Comparison of ENCODE assay signal across 8 cellular contexts in the genomic region with DNA sequence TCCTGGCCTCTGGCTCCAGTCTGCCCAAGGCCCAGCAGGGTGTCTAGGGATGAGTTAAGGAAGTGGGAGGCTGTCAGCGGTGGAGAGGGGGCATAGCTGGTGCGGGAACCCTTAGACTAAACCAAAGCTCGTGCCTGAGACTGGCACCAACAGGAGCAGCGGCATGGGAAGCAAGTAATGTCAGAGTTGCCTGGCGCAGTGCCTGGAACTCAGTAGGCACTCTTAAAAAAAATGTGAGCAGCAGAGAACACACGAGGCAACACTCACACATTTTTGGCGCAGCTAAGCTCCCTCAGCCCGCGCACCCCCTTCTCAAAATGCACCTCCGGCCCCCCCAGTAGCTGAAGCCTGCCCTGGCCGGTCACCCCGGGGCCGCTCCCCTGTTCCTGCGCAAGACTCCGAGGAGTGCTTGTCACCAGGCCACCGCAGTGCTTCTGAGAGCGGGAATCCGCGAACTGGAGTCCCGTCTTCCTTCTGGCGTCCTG. TPM values are rescaled to one million over a fixed set of nuclear protein-coding genes. Genes with fewer than 3 reads are reported as not detected.
A peak's percentile ranks its signal among the peaks of the same experiment; 100 is the strongest.
DNase-seq lines count a peak whose midpoint lies in the region; ATAC-seq and TF ChIP-seq lines count a peak whose summit lies in the region.

No MANE protein-coding gene starts in this region.

- DNase-seq in H9 (peak; percentile 33), astrocyte of the cerebellum (ENCODE audit: low read depth) (no peak), spleen (no peak), kidney tubule cell (ENCODE audit: low spot score) (no peak)
- no peak for DNase-seq in activated effector memory CD4-positive, alpha-beta T cell treated with Interleukin-2 at 50 U/mL for 16 hours

- no peak overlapping the region for H4K5ac ChIP-seq in H9 (ENCODE audit: insufficient read length, low read depth, low read length)

- no peak overlapping the region for H2AK5ac ChIP-seq in H9 (ENCODE audit: insufficient read length, low read length)

- no peak overlapping the region for H2BK15ac ChIP-seq in H9 (ENCODE audit: low read depth, low read length)

- no peak for TF ChIP-seq CTCF in H9 (conservative IDR thresholded peaks at IDR 0.05)
- no peak for TF ChIP-seq CTCF in astrocyte of the cerebellum (IDR thresholded peaks at IDR 0.05; ENCODE audit: low read depth, low read length, missing control alignments)
- TF ChIP-seq CTCF in spleen (IDR thresholded peaks at IDR 0.05 in 8 of 11, conservative IDR thresholded peaks at IDR 0.05 in 3 of 11): no peak

- no peak overlapping the region for H3K9ac ChIP-seq in H9 (ENCODE audit: extremely low read depth, insufficient read length, low read length)
- H3K9ac ChIP-seq in iPS-20b (ENCODE audit: low read depth, low read length): no peak overlapping the region

- H3K79me1 ChIP-seq in H9 (ENCODE audit: insufficient read depth, low read depth, low read length, poor library complexity, severe bottlenecking): no peaks in the 10 kb centered on the region

- H3K36me3 Mint-ChIP-seq in H9 (ENCODE audit: insufficient read depth in 1 of 3, low read depth in 3 of 3): peaks cover 9 to 14% (median 11%) of the 10 kb centered on the region in 3 experiments

- H3K23ac ChIP-seq in H9 (ENCODE audit: insufficient read length, low read depth, low read length): no peak overlapping the region

- no peaks in the 10 kb centered on the region for H4K20me1 ChIP-seq in H9 (ENCODE audit: control insufficient read depth, insufficient read depth, insufficient read length)

- H4K91ac ChIP-seq in H9 (ENCODE audit: insufficient read length, low read depth, low read length): no peak overlapping the region

- H3K4me2 ChIP-seq in H9 (ENCODE audit: insufficient read depth, insufficient read length, low read length): peak overlapping the region; percentile 1

- no CpG with 5 or more reads among the region's 21 CpGs for WGBS in H9 (ENCODE audit: extremely low coverage, insufficient read length, low lambda C conversion rate)
- WGBS in spleen, 5 donors: 10 to 35% (median 14%) methylated on average over 9 to 21 of the region's 21 CpGs

- H3K27me3 Mint-ChIP-seq in H9 (ENCODE audit: low read depth): peaks cover 51% of the 10 kb centered on the region

- H3K4me1 Mint-ChIP-seq in H9: peaks cover 9 to 17% of the 10 kb centered on the region in 2 experiments; a peak in 3 of 4 replicates

- peak overlapping the region; percentile 49 to 80 for H3K4me3 Mint-ChIP-seq in H9

- no peak overlapping the region for H2AFZ ChIP-seq in H9 (ENCODE audit: low read length)

- H3K23me2 ChIP-seq in H9 (ENCODE audit: insufficient read length, low read depth, low read length, poor library complexity, severe bottlenecking): no peaks in the 10 kb centered on the region

- H2BK20ac ChIP-seq in H9 (ENCODE audit: low read depth, low read length, poor library complexity, severe bottlenecking): no peak overlapping the region

- H3K4me3 ChIP-seq in astrocyte of the cerebellum (ENCODE audit: low read depth, low read length) (peak overlapping the region; percentile 62), iPS-20b (ENCODE audit: low read length) (peak overlapping the region; percentile 54; the same call in 1 of the 2 replicates), spleen (peak overlapping the region; percentile 5 to 64 (median 31))

- no peak overlapping the region for H3K14ac ChIP-seq in H9 (ENCODE audit: insufficient read depth, low read length)

- H3K4me1 ChIP-seq in H9 (ENCODE audit: insufficient read depth, low read length) (0 out of 2 replicates have a peak, but pooled peaks cover 2% of the 10 kb centered on the region), iPS-20b (ENCODE audit: insufficient read depth, low read length) (peaks cover 2% of the 10 kb centered on the region; the same call in 1 of the 2 replicates), spleen (no peaks in the 10 kb centered on the region)

- no peak overlapping the region for H2BK12ac ChIP-seq in H9 (ENCODE audit: insufficient read length, low read depth, low read length)

- H3K27ac Mint-ChIP-seq in H9: no peak overlapping the region

- TF ChIP-seq POLR2A in spleen (IDR thresholded peaks at IDR 0.05): no peak

- H3K36me3 ChIP-seq in iPS-20b (ENCODE audit: insufficient read depth, low read depth, low read length) (no peaks in the 10 kb centered on the region; the same call in 1 of the 2 replicates), spleen (peaks cover 0 to 6% (median 0%) of the 10 kb centered on the region in 6 donors)

- H3T11ph ChIP-seq in H9 (ENCODE audit: low read length): no peak overlapping the region

- 0 out of 2 replicates have a peak, but pooled peaks cover 2% of the 10 kb centered on the region for H3K79me2 ChIP-seq in H9 (ENCODE audit: insufficient read depth, low read length)

- H4K8ac ChIP-seq in H9 (replicated peaks; ENCODE audit: insufficient read length, low read depth, low read length): no peak overlapping the region

- H2BK120ac ChIP-seq in H9 (ENCODE audit: low read depth, low read length, poor library complexity, severe bottlenecking): no peak overlapping the region

- H3K18ac ChIP-seq in H9 (ENCODE audit: insufficient read length, low read depth, low read length): no peak overlapping the region

- intact Hi-C loops in spleen (cut with DNase I; ENCODE audit: low total_unique reads): no loop called here

- H2BK5ac ChIP-seq in H9 (ENCODE audit: insufficient read length, low read length): no peak overlapping the region

- in situ Hi-C loops in astrocyte of the cerebellum (cut with HindIII; ENCODE audit: low sequenced_read_pairs): no loop called here

- no peak overlapping the region for H3K27ac ChIP-seq in H9 (ENCODE audit: insufficient read length, low read depth, low read length)
- no peak overlapping the region for H3K27ac ChIP-seq in iPS-20b (ENCODE audit: low read length)
- H3K27ac ChIP-seq in spleen: peak overlapping the region in 5 of 8 donors; percentile 33 to 71 (median 56)

- ATAC-seq in HG02571 (IDR thresholded peaks at IDR 0.05; ENCODE audit: unreplicated experiment) (no peak), HG02763 (IDR thresholded peaks at IDR 0.05; ENCODE audit: unreplicated experiment) (no peak)

- peaks cover 7% of the 10 kb centered on the region; the same call in 1 of the 2 replicates for H3K27me3 ChIP-seq in H9 (ENCODE audit: insufficient read depth, low read length)
- peaks cover 34% of the 10 kb centered on the region for H3K27me3 ChIP-seq in iPS-20b (ENCODE audit: insufficient read depth, low read length)
- peaks cover 0 to 30% (median 11%) of the 10 kb centered on the region in 7 donors for H3K27me3 ChIP-seq in spleen (replicated peaks in 1 of 7)

- H3K56ac ChIP-seq in H9 (ENCODE audit: insufficient read length, low read depth, low read length): no peak overlapping the region

- no peak overlapping the region for H3K4ac ChIP-seq in H9 (ENCODE audit: low read depth, low read length)

- H3K9me3 ChIP-seq in H9 (ENCODE audit: control insufficient read depth, low read depth, low read length) (peaks cover 41% of the 10 kb centered on the region), iPS-20b (ENCODE audit: insufficient read depth, low read depth, low read length) (no peaks in the 10 kb centered on the region), spleen (no peaks in the 10 kb centered on the region)

- H3K9me3 Mint-ChIP-seq in H9: peaks cover 73% of the 10 kb centered on the region in 2 experiments

RNA-seq across cellular contexts. Expression of a gene that starts 0.6 kb away (rescaled TPM):
- total RNA-seq in H9 (2021): 1.4 and 1.8 TPM in 2 replicates
- total RNA-seq in spleen: 10 to 100 TPM; 11.2 to 32.6 (median 21.4) TPM
- 1 to 10 TPM; 1.8 to 7.4 (median 6.1) TPM for polyA plus RNA-seq in spleen

Comparison
In these comparisons a context has a peak if more than half of its experiments do, and no peak if none do; other contexts are left out.
1. H3K27ac ChIP-seq: peak in spleen (5 of 8); none in H9 (single experiment) and iPS-20b (single experiment).
2. Peak in every context shown above with its lines, with median percentiles within 50 percentile points of each other: H3K4me3 ChIP-seq.